9 cellular contexts compared by ENCODE assay signal in the genomic region with DNA sequence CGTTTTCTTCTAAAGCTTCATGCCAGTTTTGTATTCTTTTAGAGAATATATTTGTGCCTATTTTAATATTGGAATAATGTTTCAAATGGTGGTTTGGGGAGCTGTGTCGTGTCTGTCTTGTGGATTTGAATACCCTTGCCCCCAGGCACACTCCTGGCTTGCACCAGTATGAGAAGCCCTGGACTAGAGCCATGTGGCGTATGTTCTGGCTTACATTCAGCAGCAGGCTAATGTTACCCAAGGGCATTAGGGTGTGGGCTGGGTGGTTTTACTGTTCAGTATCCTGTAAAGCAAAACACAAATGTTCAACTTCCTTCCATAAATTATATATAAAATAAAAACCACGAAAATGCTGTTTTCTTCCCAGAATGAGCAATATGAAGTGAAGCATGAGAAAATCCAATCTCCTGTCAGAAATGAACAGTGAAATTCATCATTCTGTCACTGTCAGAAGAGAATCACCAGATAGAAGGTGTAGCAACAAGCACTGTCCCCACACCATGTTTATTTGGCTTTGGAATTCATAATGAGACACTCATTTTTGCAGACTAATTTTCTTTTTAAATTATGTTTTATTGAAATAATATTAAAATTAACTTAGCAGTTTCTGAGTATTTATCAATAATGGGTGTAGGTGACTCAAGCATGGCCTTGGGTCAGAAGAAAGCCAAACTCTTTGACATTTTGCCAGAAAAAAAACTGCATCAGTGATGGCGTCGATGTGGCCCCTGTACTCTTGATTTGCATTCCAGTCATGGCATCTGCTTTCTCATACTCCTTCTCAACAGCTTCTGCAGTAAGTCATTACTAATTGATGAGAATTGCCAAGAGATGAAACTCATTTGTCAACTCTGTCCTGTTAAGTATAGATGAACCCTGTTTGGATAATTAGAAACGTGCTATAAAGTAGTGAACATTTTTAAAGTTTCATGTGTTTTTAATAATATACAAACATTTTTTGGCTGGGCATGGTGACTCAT. TPM values are rescaled to one million over a fixed set of nuclear protein-coding genes. Genes with fewer than 3 reads are reported as not detected.
DNase-seq lines count a peak whose midpoint lies in the region; ATAC-seq and TF ChIP-seq lines count a peak whose summit lies in the region.
"Had no signal": no experiment of that assay in that cellular context is flagged by ENCODE, and none has a peak within 500 bp of the region (broad histone marks: within the 10 kb centered on the region; RNA-seq: fewer than 3 reads in every experiment).

No MANE protein-coding gene starts in this region.

- H3K4me3 Mint-ChIP-seq in chondrocyte (ENCODE audit: unreplicated experiment) = no peak overlapping the region
- H3K4me3 Mint-ChIP-seq in naive thymus-derived CD4-positive, alpha-beta T cell = no peak overlapping the region

- no CpG with 5 or more reads among the region's 7 CpGs for WGBS in mesendoderm (ENCODE audit: extremely low coverage, insufficient coverage, low lambda C conversion rate)

- no peak overlapping the region for H2BK15ac ChIP-seq in mesendoderm (replicated peaks; ENCODE audit: low read depth)

- H3K4me1 ChIP-seq in mesendoderm (ENCODE audit: control insufficient read depth, low read depth, low read length) = peaks cover 7% of the 10 kb centered on the region
- no peaks in the 10 kb centered on the region for H3K4me1 ChIP-seq in naive thymus-derived CD4-positive, alpha-beta T cell (ENCODE audit: control insufficient read depth in 2 of 2, insufficient read depth in 2 of 2, low read length in 2 of 2)

- intact Hi-C loops in naive thymus-derived CD4-positive, alpha-beta T cell (cut with micrococcal nuclease) = loop anchor here in 1 of 2 donors (2.0 to 5.0 kb wide), 2 partner anchors 46 to 70 kb away; a partner anchor contains a TSS

- H3K27me3 ChIP-seq in mesendoderm (ENCODE audit: insufficient read depth, low read length, poor library complexity) = no peaks in the 10 kb centered on the region
- H3K27me3 ChIP-seq in naive thymus-derived CD4-positive, alpha-beta T cell (ENCODE audit: control insufficient read depth in 2 of 2, insufficient read depth in 2 of 2, low read length in 2 of 2) = no peaks in the 10 kb centered on the region

- H2BK120ac ChIP-seq in mesendoderm (ENCODE audit: low read depth, low read length) = no peak overlapping the region

- in situ Hi-C loops in Caki2 (cut with HindIII; ENCODE audit: low pct_unique_long_range_greater_than_20kb, low sequenced_read_pairs) = no loop called here

- CTCF ChIA-PET in naive thymus-derived CD4-positive, alpha-beta T cell (lab: Charles Lee) = interaction anchor here (1.6 kb wide), 1 partner anchor 69 kb away, joined by 7 read pairs; no protein-coding TSS in a partner anchor

- H3K79me1 ChIP-seq in mesendoderm (ENCODE audit: low read length) = peaks cover 9% of the 10 kb centered on the region

- peaks cover 63% of the 10 kb centered on the region for H3K79me2 ChIP-seq in mesendoderm (ENCODE audit: control insufficient read depth, insufficient read depth, low read length)

- no peaks in the 10 kb centered on the region for H3K36me3 Mint-ChIP-seq in chondrocyte (ENCODE audit: low read depth)
- peaks cover 0 to 4% (median 0%) of the 10 kb centered on the region in 5 donors for H3K36me3 Mint-ChIP-seq in naive thymus-derived CD4-positive, alpha-beta T cell

- POLR2A ChIA-PET in naive thymus-derived CD4-positive, alpha-beta T cell (lab: Charles Lee) = no interaction called here

- H2BK5ac ChIP-seq in mesendoderm (ENCODE audit: low read length) = no peak overlapping the region

- DNase-seq in Caki2 (ENCODE audit: low read depth) (peak; percentile 43), NB4 (ENCODE audit: low read depth) (peak; percentile 52), chondrocyte (ENCODE audit: low spot score) (no peak), mesendoderm (peak; percentile 37), HT-29 (ENCODE audit: low spot score) (no peak)
- DNase-seq in naive thymus-derived CD4-positive, alpha-beta T cell = no peak
- DNase-seq: SW 1271 had no signal

- no peaks in the 10 kb centered on the region for H3K27me3 Mint-ChIP-seq in chondrocyte (ENCODE audit: low read depth)
- peaks cover 0 to 12% (median 0%) of the 10 kb centered on the region in 5 donors for H3K27me3 Mint-ChIP-seq in naive thymus-derived CD4-positive, alpha-beta T cell

- H3K4me3 ChIP-seq in NB4 (ENCODE audit: low read depth, low read length) (no peak overlapping the region), mesendoderm (ENCODE audit: low read length) (no peak overlapping the region)
- no peak overlapping the region for H3K4me3 ChIP-seq in naive thymus-derived CD4-positive, alpha-beta T cell (ENCODE audit: low read length)

- H3K27ac ChIP-seq in mesendoderm (ENCODE audit: low read depth, low read length) = no peak overlapping the region
- H3K27ac ChIP-seq in naive thymus-derived CD4-positive, alpha-beta T cell (ENCODE audit: low read depth, low read length) = no peak overlapping the region

- H3K9ac ChIP-seq in mesendoderm (ENCODE audit: low read length) = no peak overlapping the region

- no peaks in the 10 kb centered on the region for H3K36me3 ChIP-seq in mesendoderm (ENCODE audit: control insufficient read depth, insufficient read depth, low read length)
- no peaks in the 10 kb centered on the region for H3K36me3 ChIP-seq in naive thymus-derived CD4-positive, alpha-beta T cell (ENCODE audit: control insufficient read depth in 2 of 3, insufficient read depth in 3 of 3, low read length in 3 of 3)

- no peak overlapping the region for H2AK5ac ChIP-seq in mesendoderm (ENCODE audit: low read length)

- H3K4ac ChIP-seq in mesendoderm (ENCODE audit: low read depth, low read length) = peak overlapping the region; percentile 55

- H3K27ac Mint-ChIP-seq in chondrocyte (ENCODE audit: unreplicated experiment) = peak overlapping the region; percentile 91
- no peak overlapping the region for H3K27ac Mint-ChIP-seq in naive thymus-derived CD4-positive, alpha-beta T cell

- no peak overlapping the region for H3K56ac ChIP-seq in mesendoderm (ENCODE audit: low read length)

- no peaks in the 10 kb centered on the region for H3K9me3 Mint-ChIP-seq in chondrocyte (ENCODE audit: low read depth)
- H3K9me3 Mint-ChIP-seq in naive thymus-derived CD4-positive, alpha-beta T cell = no peaks in the 10 kb centered on the region

- no peak overlapping the region for H3K18ac ChIP-seq in mesendoderm (ENCODE audit: low read length)

- no peak overlapping the region for H4K5ac ChIP-seq in mesendoderm (ENCODE audit: low read length)

- H3K23ac ChIP-seq in mesendoderm (ENCODE audit: low read length) = no peak overlapping the region

- TF ChIP-seq CTCF in NB4 (IDR thresholded peaks at IDR 0.05; ENCODE audit: low read depth, low read length) (no peak), chondrocyte (IDR thresholded peaks at IDR 0.05) (no peak)

- no peak overlapping the region for H3K4me2 ChIP-seq in mesendoderm (ENCODE audit: low read length)

- no peak overlapping the region for H4K8ac ChIP-seq in mesendoderm (ENCODE audit: low read depth, low read length)

- TF ChIP-seq POLR2A in NB4 (IDR thresholded peaks at IDR 0.05; ENCODE audit: extremely low read depth, insufficient read length) = no peak

- no peak for ATAC-seq in naive thymus-derived CD4-positive, alpha-beta T cell
- ATAC-seq in HG03460 (IDR thresholded peaks at IDR 0.05; ENCODE audit: unreplicated experiment) = no peak
- ATAC-seq in GM18520 (IDR thresholded peaks at IDR 0.05; ENCODE audit: unreplicated experiment) = no peak

- H3K9me3 ChIP-seq in naive thymus-derived CD4-positive, alpha-beta T cell (ENCODE audit: control insufficient read depth in 2 of 3, low read length in 3 of 3) = no peaks in the 10 kb centered on the region

- H3K4me1 Mint-ChIP-seq in chondrocyte (ENCODE audit: low read depth) = peaks cover 65% of the 10 kb centered on the region
- peaks cover 0 to 31% (median 13%) of the 10 kb centered on the region in 7 donors for H3K4me1 Mint-ChIP-seq in naive thymus-derived CD4-positive, alpha-beta T cell

RNA-seq across cellular contexts. Expression of a gene that starts 43.8 kb away (rescaled TPM):
- total RNA-seq in Caki2 (2014; rRNA removed; shearing (Covaris generic); ENCODE audit: low replicate concordance) = 4.9 and 8.3 TPM in 2 replicates
- total RNA-seq in chondrocyte = 41.5 to 54.5 TPM (median 48.0 TPM) in 3 replicates
- polyA plus RNA-seq in mesendoderm (2013, experiment 1 of 2) = 44.3 TPM
- 44.8 TPM for polyA plus RNA-seq in mesendoderm (2013, experiment 2 of 2)
- total RNA-seq in HT-29 (2014; rRNA removed; shearing (Covaris generic)) = 11.5 and 13.0 TPM in 2 replicates
- 10 to 100 TPM in 3 of 5 experiments, 1 to 10 TPM in 1, under 1 TPM in 1; 0.07 to 13.8 (median 10.9) TPM for total RNA-seq in naive thymus-derived CD4-positive, alpha-beta T cell
- polyA plus RNA-seq in naive thymus-derived CD4-positive, alpha-beta T cell = 1 to 10 TPM; 1.8 to 1.9 TPM

Comparison
In these comparisons a context has a peak if more than half of its experiments do, and no peak if none do; other contexts are left out.
1. DNase-seq: peak in Caki2 (single experiment), NB4 (single experiment) and mesendoderm (single experiment); none in chondrocyte (single experiment), HT-29 (single experiment) and naive thymus-derived CD4-positive, alpha-beta T cell (0 of 9).